ENCODE assay signal across 8 cellular contexts in genomic region chr6:99425647-99426453, GRCh38. TPM values are rescaled to one million over a fixed set of nuclear protein-coding genes. Genes with fewer than 3 reads are reported as not detected.
DNase-seq lines count a peak whose midpoint lies in the region; ATAC-seq, FAIRE-seq and TF ChIP-seq lines count a peak whose summit lies in the region.

No MANE protein-coding gene starts in this region.

- H3K36me3 ChIP-seq in GM23338 (ENCODE audit: insufficient read depth), result no peaks in the 10 kb centered on the region
- peaks cover 31% of the 10 kb centered on the region for H3K36me3 ChIP-seq in Karpas-422 (ENCODE audit: insufficient read depth, low read length)
- peaks cover 37% of the 10 kb centered on the region for H3K36me3 ChIP-seq in RWPE2 (ENCODE audit: low read depth)
- peaks cover 17% of the 10 kb centered on the region for H3K36me3 ChIP-seq in neuron (ENCODE audit: insufficient read depth, low read length)
- H3K36me3 ChIP-seq in subcutaneous abdominal adipose tissue (ENCODE audit: control insufficient read depth in 5 of 5, insufficient read depth in 5 of 5, low read length in 5 of 5), result peaks cover 0 to 11% (median 4%) of the 10 kb centered on the region in 5 donors

- H3K9ac ChIP-seq in Karpas-422 (ENCODE audit: low read length), result peak overlapping the region; percentile 87
- H3K9ac ChIP-seq in subcutaneous abdominal adipose tissue (ENCODE audit: low read length in 5 of 5), result peak overlapping the region; percentile 78 to 100 (median 98)

- peak overlapping the region; percentile 99 for H3K27ac Mint-ChIP-seq in GM23338

- H3K4me1 ChIP-seq in GM23338 (ENCODE audit: insufficient read depth), result peaks cover 44% of the 10 kb centered on the region
- H3K4me1 ChIP-seq in Karpas-422 (ENCODE audit: low read length), result peaks cover 56% of the 10 kb centered on the region
- H3K4me1 ChIP-seq in RWPE2 (ENCODE audit: insufficient read depth, poor library complexity, severe bottlenecking), result peaks cover 22% of the 10 kb centered on the region
- H3K4me1 ChIP-seq in neuron (ENCODE audit: insufficient read depth, low read length), result peaks cover 21% of the 10 kb centered on the region
- H3K4me1 ChIP-seq in subcutaneous abdominal adipose tissue (ENCODE audit: control insufficient read depth in 5 of 5, insufficient read depth in 5 of 5, low read length in 5 of 5), result peaks cover 10 to 50% (median 47%) of the 10 kb centered on the region in 5 donors

- H3K9me3 ChIP-seq in Karpas-422 (ENCODE audit: low read length) (no peaks in the 10 kb centered on the region), RWPE2 (ENCODE audit: severe bottlenecking) (no peaks in the 10 kb centered on the region), neuron (ENCODE audit: low read length) (peaks cover 2% of the 10 kb centered on the region), subcutaneous abdominal adipose tissue (ENCODE audit: control insufficient read depth in 5 of 5, low read length in 5 of 5) (no peaks in the 10 kb centered on the region)

- H3K9me3 Mint-ChIP-seq in GM23338, result no peaks in the 10 kb centered on the region

- no peak for FAIRE-seq in frontal cortex (lab: Jason Lieb, UNC)

- ATAC-seq in GM23338 (peak; percentile 62), RWPE2 (ENCODE audit: low read depth) (peak; percentile 60)

- no peaks in the 10 kb centered on the region for H3F3A ChIP-seq in GM23338 (replicated peaks; ENCODE audit: low read depth)

- 0 out of 2 replicates have a peak, but pooled peaks cover 4% of the 10 kb centered on the region for H3K9me2 ChIP-seq in GM23338 (ENCODE audit: insufficient read depth)
- no peaks in the 10 kb centered on the region for H3K9me2 ChIP-seq in Karpas-422 (replicated peaks; ENCODE audit: insufficient read depth, low read length)

- no peak overlapping the region for H2AFZ ChIP-seq in GM23338
- peak overlapping the region; percentile 77 for H2AFZ ChIP-seq in Karpas-422 (ENCODE audit: low read length)
- peak overlapping the region; percentile 69 for H2AFZ ChIP-seq in neuron (ENCODE audit: low read depth, low read length)

- H3K79me2 ChIP-seq in GM23338 (replicated peaks; ENCODE audit: insufficient read depth) (peaks cover 59% of the 10 kb centered on the region), Karpas-422 (ENCODE audit: low read length) (peaks cover 83% of the 10 kb centered on the region)

- H3K4me3 Mint-ChIP-seq in GM23338, result peak overlapping the region; percentile 96

- peaks cover 36% of the 10 kb centered on the region; the same call in 2 of the 3 replicates for H3K36me3 Mint-ChIP-seq in GM23338 (ENCODE audit: low read depth)

- peak overlapping the region; percentile 63 for H3K4me3 ChIP-seq in GM23338
- H3K4me3 ChIP-seq in Karpas-422 (ENCODE audit: low read length), result peak overlapping the region; percentile 80
- peak overlapping the region; percentile 80 for H3K4me3 ChIP-seq in RWPE2 (ENCODE audit: severe bottlenecking)
- peak overlapping the region; percentile 89 for H3K4me3 ChIP-seq in neuron (ENCODE audit: low read length)
- peak overlapping the region; percentile 99 to 100 (median 99) for H3K4me3 ChIP-seq in subcutaneous abdominal adipose tissue (ENCODE audit: low read depth in 1 of 5, low read length in 5 of 5)

- TF ChIP-seq CTCF in GM23338 (conservative IDR thresholded peaks at IDR 0.05; ENCODE audit: low read depth in 2 of 2) (peak; percentile 36 to 59; a peak in 3 of 4 replicates), RWPE2 (IDR thresholded peaks at IDR 0.05; ENCODE audit: poor library complexity, severe bottlenecking) (peak; percentile 69)

- no peaks in the 10 kb centered on the region for H3K27me3 ChIP-seq in GM23338 (ENCODE audit: insufficient read depth)
- no peaks in the 10 kb centered on the region for H3K27me3 ChIP-seq in Karpas-422 (ENCODE audit: low read length)
- no peaks in the 10 kb centered on the region for H3K27me3 ChIP-seq in RWPE2 (ENCODE audit: insufficient read depth, poor library complexity, severe bottlenecking)
- H3K27me3 ChIP-seq in neuron (ENCODE audit: insufficient read depth, low read length), result no peaks in the 10 kb centered on the region
- H3K27me3 ChIP-seq in subcutaneous abdominal adipose tissue (ENCODE audit: control insufficient read depth in 5 of 5, insufficient read depth in 4 of 5, low read length in 5 of 5), result no peaks in the 10 kb centered on the region

- H4K20me1 ChIP-seq in GM23338 (replicated peaks; ENCODE audit: insufficient read depth), result peaks cover 35% of the 10 kb centered on the region
- H4K20me1 ChIP-seq in Karpas-422 (ENCODE audit: insufficient read depth, low read depth, low read length), result peaks cover 36% of the 10 kb centered on the region

- DNase-seq in EL (peak; percentile 91), GM23338 (ENCODE audit: low spot score) (peak; percentile 95), Karpas-422 (peak; percentile 84), RWPE2 (ENCODE audit: low spot score) (peak; percentile 73), frontal cortex (ENCODE audit: low spot score in 2 of 2) (peak; percentile 8 to 32)
- peak; percentile 42 for DNase-seq in activated gamma-delta T cell treated with anti-CD3 and anti-CD28 coated beads, Interleukin-2, amount 50 U/mL, for 16 hours (ENCODE audit: low read depth)

- H3K4me2 ChIP-seq in GM23338 (peak overlapping the region; percentile 75), Karpas-422 (ENCODE audit: low read depth, low read length, poor library complexity, severe bottlenecking) (peak overlapping the region; percentile 90)

- H3K27ac ChIP-seq in GM23338 (ENCODE audit: low read depth), result peak overlapping the region; percentile 97
- peak overlapping the region; percentile 87 for H3K27ac ChIP-seq in Karpas-422 (ENCODE audit: low read length)
- peak overlapping the region; percentile 94 for H3K27ac ChIP-seq in RWPE2 (ENCODE audit: poor library complexity, severe bottlenecking)
- H3K27ac ChIP-seq in subcutaneous abdominal adipose tissue (ENCODE audit: low read depth, low read length), result peak overlapping the region; percentile 99

- H3K4me1 Mint-ChIP-seq in GM23338, result peaks cover 66% of the 10 kb centered on the region

- peaks cover 13% of the 10 kb centered on the region for H3K27me3 Mint-ChIP-seq in GM23338 (ENCODE audit: insufficient read depth, low read depth, poor library complexity)

TF ChIP-seq in GM23338, 12 proteins besides CTCF, POLR2A, EP300 and RAD21:
- TF ChIP-seq, protein P1, sequence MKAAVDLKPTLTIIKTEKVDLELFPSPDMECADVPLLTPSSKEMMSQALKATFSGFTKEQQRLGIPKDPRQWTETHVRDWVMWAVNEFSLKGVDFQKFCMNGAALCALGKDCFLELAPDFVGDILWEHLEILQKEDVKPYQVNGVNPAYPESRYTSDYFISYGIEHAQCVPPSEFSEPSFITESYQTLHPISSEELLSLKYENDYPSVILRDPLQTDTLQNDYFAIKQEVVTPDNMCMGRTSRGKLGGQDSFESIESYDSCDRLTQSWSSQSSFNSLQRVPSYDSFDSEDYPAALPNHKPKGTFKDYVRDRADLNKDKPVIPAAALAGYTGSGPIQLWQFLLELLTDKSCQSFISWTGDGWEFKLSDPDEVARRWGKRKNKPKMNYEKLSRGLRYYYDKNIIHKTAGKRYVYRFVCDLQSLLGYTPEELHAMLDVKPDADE (IDR thresholded peaks at IDR 0.05), result no peak
- TF ChIP-seq POLR2AphosphoS5 (IDR thresholded peaks at IDR 0.05; ENCODE audit: low read depth) (peak; percentile 4; the same call in 1 of the 2 replicates), STAT1 (IDR thresholded peaks at IDR 0.05; ENCODE audit: unreplicated experiment) (no peak)
- TF ChIP-seq, protein P2, sequence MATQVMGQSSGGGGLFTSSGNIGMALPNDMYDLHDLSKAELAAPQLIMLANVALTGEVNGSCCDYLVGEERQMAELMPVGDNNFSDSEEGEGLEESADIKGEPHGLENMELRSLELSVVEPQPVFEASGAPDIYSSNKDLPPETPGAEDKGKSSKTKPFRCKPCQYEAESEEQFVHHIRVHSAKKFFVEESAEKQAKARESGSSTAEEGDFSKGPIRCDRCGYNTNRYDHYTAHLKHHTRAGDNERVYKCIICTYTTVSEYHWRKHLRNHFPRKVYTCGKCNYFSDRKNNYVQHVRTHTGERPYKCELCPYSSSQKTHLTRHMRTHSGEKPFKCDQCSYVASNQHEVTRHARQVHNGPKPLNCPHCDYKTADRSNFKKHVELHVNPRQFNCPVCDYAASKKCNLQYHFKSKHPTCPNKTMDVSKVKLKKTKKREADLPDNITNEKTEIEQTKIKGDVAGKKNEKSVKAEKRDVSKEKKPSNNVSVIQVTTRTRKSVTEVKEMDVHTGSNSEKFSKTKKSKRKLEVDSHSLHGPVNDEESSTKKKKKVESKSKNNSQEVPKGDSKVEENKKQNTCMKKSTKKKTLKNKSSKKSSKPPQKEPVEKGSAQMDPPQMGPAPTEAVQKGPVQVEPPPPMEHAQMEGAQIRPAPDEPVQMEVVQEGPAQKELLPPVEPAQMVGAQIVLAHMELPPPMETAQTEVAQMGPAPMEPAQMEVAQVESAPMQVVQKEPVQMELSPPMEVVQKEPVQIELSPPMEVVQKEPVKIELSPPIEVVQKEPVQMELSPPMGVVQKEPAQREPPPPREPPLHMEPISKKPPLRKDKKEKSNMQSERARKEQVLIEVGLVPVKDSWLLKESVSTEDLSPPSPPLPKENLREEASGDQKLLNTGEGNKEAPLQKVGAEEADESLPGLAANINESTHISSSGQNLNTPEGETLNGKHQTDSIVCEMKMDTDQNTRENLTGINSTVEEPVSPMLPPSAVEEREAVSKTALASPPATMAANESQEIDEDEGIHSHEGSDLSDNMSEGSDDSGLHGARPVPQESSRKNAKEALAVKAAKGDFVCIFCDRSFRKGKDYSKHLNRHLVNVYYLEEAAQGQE (IDR thresholded peaks at IDR 0.05; ENCODE audit: unreplicated experiment), result no peak

RNA-seq across cellular contexts. Expression of gene PNISR, which starts 0.7 kb away (rescaled TPM):
- total RNA-seq in GM23338 (2014; rRNA removed; shearing (Covaris generic)), result 124 and 135 TPM in 2 replicates
- 241 and 270 TPM in 2 replicates for polyA plus RNA-seq in GM23338 (2016; fragmentation: Nextera tagmentation; extraction: Ambion mirVana)
- 147 and 288 TPM in 2 replicates for total RNA-seq in Karpas-422 (2014; rRNA removed; shearing (Covaris generic); ENCODE audit: low replicate concordance)
- total RNA-seq in frontal cortex, result 90.9 TPM

RNA-seq across cellular contexts. Expression of gene COQ3, which starts 31.9 kb away (rescaled TPM):
- total RNA-seq in GM23338 (2014; rRNA removed; shearing (Covaris generic)), result 10.6 and 11.8 TPM in 2 replicates
- polyA plus RNA-seq in GM23338 (2016; fragmentation: Nextera tagmentation; extraction: Ambion mirVana), result 22.5 and 24.9 TPM in 2 replicates
- total RNA-seq in Karpas-422 (2014; rRNA removed; shearing (Covaris generic); ENCODE audit: low replicate concordance), result 13.1 and 14.4 TPM in 2 replicates
- 11.8 TPM for total RNA-seq in frontal cortex

Comparison
In these comparisons a context has a peak if more than half of its experiments do, and no peak if none do; other contexts are left out.
1. Peak in every context shown above with its lines: DNase-seq, ATAC-seq, H3K4me3 ChIP-seq and H3K27ac ChIP-seq.
2. DNase-seq: peak in every context shown above with its lines; median percentile 95 in GM23338; 91 in EL; 84 in Karpas-422; 73 in RWPE2; 42 in activated gamma-delta T cell treated with anti-CD3 and anti-CD28 coated beads, Interleukin-2, amount 50 U/mL, for 16 hours; 20 in frontal cortex.